Comparison of ENCODE assay signal across 2 cellular contexts in the genomic region with DNA sequence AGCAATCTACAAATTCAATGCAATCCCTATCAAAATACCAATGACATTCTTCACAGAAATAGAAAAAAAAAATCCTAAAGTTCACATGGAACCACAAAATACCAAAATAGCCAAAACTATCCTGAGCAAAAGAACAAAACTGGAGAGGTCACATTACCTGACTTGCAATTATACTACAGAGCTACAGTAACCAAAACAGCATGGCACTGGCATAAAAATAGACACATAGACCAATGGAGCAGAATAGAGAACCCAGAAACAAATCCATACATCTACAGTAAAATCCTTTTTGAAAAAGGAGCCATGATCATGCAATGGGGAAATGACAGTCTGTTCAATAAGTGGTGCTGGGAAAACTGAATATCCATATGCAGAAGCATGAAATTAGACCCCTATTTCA. TPM values are rescaled to one million over a fixed set of nuclear protein-coding genes. Genes with fewer than 3 reads are reported as not detected.
"Had no signal": no experiment of that assay in that cellular context is flagged by ENCODE, and none has a peak within 500 bp of the region (broad histone marks: within the 10 kb centered on the region; RNA-seq: fewer than 3 reads in every experiment).

No MANE protein-coding gene starts in this region.

RNA-seq across cellular contexts. Expression of a gene that starts 51.5 kb away (rescaled TPM):
- total RNA-seq: activated T-helper 17 cell treated with anti-CD3 and anti-CD28 coated beads, Interleukin-2, amount 50 U/mL, for 72 hours; ascending aorta had no signal
